1 cellular context compared by ENCODE assay signal in genomic region chr19:1905863-1906375, GRCh38.
TF ChIP-seq lines count a peak whose summit lies in the region.

No MANE protein-coding gene starts in this region.

TF ChIP-seq in K562, 482 proteins besides CTCF, POLR2A, EP300 and RAD21 (continued from another document):
- TF ChIP-seq, protein P1, sequence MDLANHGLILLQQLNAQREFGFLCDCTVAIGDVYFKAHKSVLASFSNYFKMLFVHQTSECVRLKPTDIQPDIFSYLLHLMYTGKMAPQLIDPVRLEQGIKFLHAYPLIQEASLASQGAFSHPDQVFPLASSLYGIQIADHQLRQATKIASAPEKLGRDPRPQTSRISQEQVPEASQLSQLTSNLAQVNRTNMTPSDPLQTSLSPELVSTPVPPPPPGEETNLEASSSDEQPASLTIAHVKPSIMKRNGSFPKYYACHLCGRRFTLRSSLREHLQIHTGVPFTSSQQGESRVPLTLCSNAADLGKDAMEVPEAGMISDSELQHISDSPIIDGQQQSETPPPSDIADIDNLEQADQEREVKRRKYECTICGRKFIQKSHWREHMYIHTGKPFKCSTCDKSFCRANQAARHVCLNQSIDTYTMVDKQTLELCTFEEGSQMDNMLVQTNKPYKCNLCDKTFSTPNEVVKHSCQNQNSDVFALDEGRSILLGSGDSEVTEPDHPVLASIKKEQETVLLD (IDR thresholded peaks at IDR 0.05), result 0 out of 2 replicates have a peak, but pooled peaks have one; percentile 82
- TF ChIP-seq NFE2 (IDR thresholded peaks at IDR 0.05; ENCODE audit: low read depth), result no peak
TF ChIP-seq in K562: peak in this region for 35.
